ENCODE assay signal across 21 cellular contexts in the genomic region with DNA sequence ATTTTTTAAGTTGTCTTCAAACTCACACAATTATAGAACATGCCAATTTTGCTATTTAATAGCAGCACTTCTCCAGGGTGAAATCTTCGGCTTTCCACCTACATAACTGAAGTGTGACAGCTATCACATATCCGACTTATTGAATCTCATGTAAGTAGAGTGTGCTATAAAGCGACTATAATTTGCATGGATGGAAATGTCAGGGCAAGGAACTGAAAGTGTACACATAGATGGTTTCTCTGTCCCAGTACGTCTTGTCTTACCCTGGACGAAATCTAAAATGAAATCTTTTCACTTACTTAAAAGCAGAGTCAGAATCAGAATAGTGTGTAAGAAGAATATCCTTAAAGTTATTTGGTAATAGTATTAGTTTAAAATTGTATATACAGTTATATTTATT.
A peak's percentile ranks its signal among the peaks of the same experiment; 100 is the strongest.
DNase-seq lines count a peak whose midpoint lies in the region; ATAC-seq, FAIRE-seq and TF ChIP-seq lines count a peak whose summit lies in the region.
"Had no signal": no experiment of that assay in that cellular context is flagged by ENCODE, and none has a peak within 500 bp of the region (broad histone marks: within the 10 kb centered on the region; RNA-seq: fewer than 3 reads in every experiment).

No MANE protein-coding gene starts in this region.

- TF ChIP-seq EP300 in stomach (IDR thresholded peaks at IDR 0.05), result no peak

- peaks cover 0 to 11% (median 3%) of the 10 kb centered on the region in 4 donors for H3K4me1 ChIP-seq in stomach

- intact Hi-C loops in stomach (cut with DNase I; ENCODE audit: low total_unique reads), result no loop called here

- no peaks in the 10 kb centered on the region for H3K36me3 Mint-ChIP-seq in stimulated activated naive B cell treated with anti-CD40 and anti-IgM and Interleukin-4, amounts not matched to agents 10 μg/mL and 1 μg/mL and 100 μg/mL, for 72 hours
- H3K36me3 Mint-ChIP-seq: CD4-positive, alpha-beta memory T cell had no signal

- H3K4me1 Mint-ChIP-seq in stimulated activated naive B cell treated with anti-CD40 and anti-IgM and Interleukin-4, amounts not matched to agents 10 μg/mL and 1 μg/mL and 100 μg/mL, for 72 hours, result peaks cover 0 to 7% of the 10 kb centered on the region in 2 donors
- H3K4me1 Mint-ChIP-seq: CD4-positive, alpha-beta memory T cell had no signal

- H3K4me3 ChIP-seq in stomach, result no peak overlapping the region

- no peak overlapping the region for H3K27ac ChIP-seq in stomach
- H3K27ac ChIP-seq: C4-2B had no signal

- H3K27me3 Mint-ChIP-seq in stimulated activated naive B cell treated with anti-CD40 and anti-IgM and Interleukin-4, amounts not matched to agents 10 μg/mL and 1 μg/mL and 100 μg/mL, for 72 hours, result no peaks in the 10 kb centered on the region
- H3K27me3 Mint-ChIP-seq: CD4-positive, alpha-beta memory T cell had no signal

- no peak for FAIRE-seq in GM12891 (lab: Jason Lieb, UNC)
- FAIRE-seq: D721Med, GM18507, H1 had no signal

- ATAC-seq in HG02885 (IDR thresholded peaks at IDR 0.05; ENCODE audit: poor library complexity, unreplicated experiment), result peak; percentile 50
- ATAC-seq in stimulated activated naive B cell treated with anti-CD40 and anti-IgM and Interleukin-4, amounts not matched to agents 10 μg/mL and 1 μg/mL and 100 μg/mL, for 72 hours (replicated peaks), result peak; percentile 60 to 75
- no peak for ATAC-seq in HG02973 (IDR thresholded peaks at IDR 0.05; ENCODE audit: unreplicated experiment)

- H3K4me3 Mint-ChIP-seq in stimulated activated naive B cell treated with anti-CD40 and anti-IgM and Interleukin-4, amounts not matched to agents 10 μg/mL and 1 μg/mL and 100 μg/mL, for 72 hours, result no peak overlapping the region
- H3K4me3 Mint-ChIP-seq: CD4-positive, alpha-beta memory T cell; HFFc6 had no signal

- TF ChIP-seq POLR2A in GM12891 (IDR thresholded peaks at IDR 0.05; ENCODE audit: low read depth, low read length), result no peak
- TF ChIP-seq POLR2A in stomach (IDR thresholded peaks at IDR 0.05), result no peak

- no peaks in the 10 kb centered on the region for H3K9me3 ChIP-seq in stomach
- H3K9me3 ChIP-seq: BE2C had no signal

- 91 to 95% (median 93%) methylated on average over 5 of the region's 5 CpGs for WGBS in stomach, 5 donors

- H3K27me3 ChIP-seq in stomach, result no peaks in the 10 kb centered on the region
- H3K27me3 ChIP-seq: BE2C had no signal

- DNase-seq in GM12891 (ENCODE audit: insufficient read length, low spot score), result no peak
- peak; percentile 87 for DNase-seq in NCI-H526 treated with DMSO at 0.1 percent for 48 hours (lab: John Stamatoyannopoulos, UW)
- DNase-seq in stimulated activated naive B cell treated with anti-CD40 and anti-IgM and Interleukin-4, amounts not matched to agents 10 μg/mL and 1 μg/mL and 100 μg/mL, for 72 hours, result no peak
- no peak for DNase-seq in stomach
- no peak for DNase-seq in RKO (ENCODE audit: low spot score)
- DNase-seq: BE2C; CD4-positive, alpha-beta memory T cell; DMS153; DMS79 treated with DMSO at 0.1 percent for 48 hours; EL; GDM1; HCEC 1CT; HFFc6; IMR-90; KBM-7 had no signal

- H3K36me3 ChIP-seq in stomach, result no peaks in the 10 kb centered on the region

- no peaks in the 10 kb centered on the region for H3K9me3 Mint-ChIP-seq in stimulated activated naive B cell treated with anti-CD40 and anti-IgM and Interleukin-4, amounts not matched to agents 10 μg/mL and 1 μg/mL and 100 μg/mL, for 72 hours

- H3K27ac Mint-ChIP-seq in stimulated activated naive B cell treated with anti-CD40 and anti-IgM and Interleukin-4, amounts not matched to agents 10 μg/mL and 1 μg/mL and 100 μg/mL, for 72 hours, result no peak overlapping the region
- H3K27ac Mint-ChIP-seq: CD4-positive, alpha-beta memory T cell; HFFc6 had no signal

- TF ChIP-seq CTCF in stomach (IDR thresholded peaks at IDR 0.05), result no peak

TF ChIP-seq in GM12891, 5 proteins besides CTCF, POLR2A, EP300 and RAD21:
- TF ChIP-seq SPI1 (IDR thresholded peaks at IDR 0.05; ENCODE audit: low read depth, low read length) (peak; percentile 36), POLR2AphosphoS5 (IDR thresholded peaks at IDR 0.05; ENCODE audit: low read depth, low read length) (no peak)
